In genomic region chr1:23777979-23778814, GRCh38 we compare ENCODE assay signal across 8 cellular contexts. TPM values are rescaled to one million over a fixed set of nuclear protein-coding genes. Genes with fewer than 3 reads are reported as not detected.
DNase-seq lines count a peak whose midpoint lies in the region; FAIRE-seq and TF ChIP-seq lines count a peak whose summit lies in the region.

Gene PITHD1 (plus strand): TSS chr1:23778418. CDS start chr1:23778516, 98 bp downstream.

- peak; percentile 84 for DNase-seq in EH (ENCODE audit: low read depth)
- peak; percentile 78 for DNase-seq in HCEC 1CT
- peak; percentile 86 for DNase-seq in NB4 (ENCODE audit: low read depth)
- peak; percentile 82 for DNase-seq in SK-MEL-5 (ENCODE audit: low read depth, low spot score)
- peak; percentile 41 to 67 (median 60) for DNase-seq in activated naive CD4-positive, alpha-beta T cell (lab: John Stamatoyannopoulos, UW)
- peak; percentile 92 to 94 for DNase-seq in frontal cortex (ENCODE audit: low spot score in 2 of 2)

- H3K4me3 ChIP-seq in NB4 (ENCODE audit: low read depth, low read length): peak within 1 kb of the TSS; percentile 94
- peak within 1 kb of the TSS; percentile 70 to 91 for H3K4me3 ChIP-seq in neutrophil (ENCODE audit: low read depth in 1 of 2, low read length in 1 of 2)

- H3K27ac ChIP-seq in neutrophil: peak within 1 kb of the TSS; percentile 93

- peaks cover 28 to 30% of the 10 kb centered on the region in 2 experiments for H3K4me1 ChIP-seq in neutrophil (ENCODE audit: control insufficient read depth in 1 of 2, insufficient read depth in 1 of 2, low read depth in 1 of 2, low read length in 1 of 2)

- H3K27me3 ChIP-seq in neutrophil: no peaks in the 10 kb centered on the region

- in situ Hi-C loops in SK-MEL-5 (cut with HindIII; ENCODE audit: low pct_unique_long_range_greater_than_20kb, low sequenced_read_pairs): no loop called here

- no peak for FAIRE-seq in frontal cortex (lab: Jason Lieb, UNC)

- H3K9me3 ChIP-seq in neutrophil: no peaks in the 10 kb centered on the region

- TF ChIP-seq CTCF in NB4 (IDR thresholded peaks at IDR 0.05; ENCODE audit: low read depth, low read length) (no peak), neutrophil (IDR thresholded peaks at IDR 0.05) (peak; percentile 40), subcutaneous adipose tissue (IDR thresholded peaks at IDR 0.05; ENCODE audit: low read depth) (no peak)

- peak; percentile 81 for TF ChIP-seq POLR2A in NB4 (IDR thresholded peaks at IDR 0.05; ENCODE audit: extremely low read depth, insufficient read length)

- H3K36me3 ChIP-seq in neutrophil: peaks cover 6% of the 10 kb centered on the region

RNA-seq across cellular contexts. Expression of gene PITHD1, which starts in this region (rescaled TPM):
- 36.1 and 36.5 TPM in 2 replicates for total RNA-seq in SK-MEL-5 (2014; rRNA removed; shearing (Covaris generic))
- polyA plus RNA-seq in SK-MEL-5 (2015; cell fraction: cytosol; rRNA removed): 28.9 and 31.2 TPM in 2 replicates
- 23.6 and 33.4 TPM in 2 replicates for polyA plus RNA-seq in SK-MEL-5 (2015; cell fraction: nucleus; rRNA removed)
- total RNA-seq in frontal cortex (83.6 TPM), subcutaneous adipose tissue (10 to 100 TPM; 46.5 to 71.4 (median 53.4) TPM)

Comparison
In these comparisons a context has a peak if more than half of its experiments do, and no peak if none do; other contexts are left out.
1. Peak in every context shown above with its lines: DNase-seq, H3K4me3 ChIP-seq and H3K27ac ChIP-seq.